ENCODE assay signal across 25 cellular contexts in the genomic region with DNA sequence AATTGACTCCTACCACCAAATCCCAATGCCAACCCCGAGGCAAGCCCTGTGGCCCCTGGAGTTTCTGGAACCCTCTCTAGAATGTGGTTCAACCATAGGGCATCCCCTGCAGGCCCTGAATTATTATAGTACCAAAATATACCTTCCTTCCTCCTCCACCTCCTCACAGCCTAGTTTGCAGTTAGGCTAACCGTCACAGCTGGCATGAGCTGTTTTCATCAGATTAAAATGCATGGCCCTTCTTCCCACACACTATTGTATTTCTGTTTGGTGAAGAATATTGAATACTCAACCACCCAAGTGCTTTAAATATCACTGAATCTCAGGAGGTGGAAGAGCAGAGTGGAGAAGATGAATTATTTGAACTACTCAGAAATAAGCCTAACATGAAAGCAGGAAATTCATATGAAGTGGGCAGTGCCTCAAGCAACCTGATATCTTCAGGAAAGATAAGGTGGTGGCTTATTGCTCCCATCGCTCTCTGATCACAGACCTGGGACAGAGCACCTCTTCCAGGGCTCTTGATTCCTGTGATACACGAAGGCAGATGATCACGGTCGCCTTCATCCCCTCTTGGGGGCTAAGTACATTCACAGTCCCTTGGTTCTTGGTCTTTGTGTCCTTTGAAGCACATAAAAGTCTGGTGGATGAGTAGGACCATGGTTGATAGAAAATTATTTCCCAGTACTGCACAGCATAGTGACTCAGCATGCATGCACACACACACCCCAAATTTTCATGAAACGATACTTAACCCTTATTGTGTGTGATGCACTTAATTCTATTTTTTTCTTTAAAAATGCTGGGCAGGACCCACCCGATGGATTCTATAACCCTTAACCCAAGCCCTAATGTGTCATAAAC.
DNase-seq lines count a peak whose midpoint lies in the region; ATAC-seq and TF ChIP-seq lines count a peak whose summit lies in the region.
"Had no signal": no experiment of that assay in that cellular context is flagged by ENCODE, and none has a peak within 500 bp of the region (broad histone marks: within the 10 kb centered on the region; RNA-seq: fewer than 3 reads in every experiment).

No MANE protein-coding gene starts in this region.

- H4K20me1 ChIP-seq in BLaER1 (no peaks in the 10 kb centered on the region), neural progenitor cell (ENCODE audit: low read depth) (no peaks in the 10 kb centered on the region)

- H3K27me3 ChIP-seq in BLaER1 (no peaks in the 10 kb centered on the region), dorsolateral prefrontal cortex (no peaks in the 10 kb centered on the region), neural progenitor cell (peaks cover 61% of the 10 kb centered on the region), upper lobe of right lung (no peaks in the 10 kb centered on the region)
- H3K27me3 ChIP-seq: body of pancreas had no signal

- no peak overlapping the region for H2AFZ ChIP-seq in neural progenitor cell (replicated peaks)

- ATAC-seq in upper lobe of right lung: no peak
- ATAC-seq: body of pancreas; naive thymus-derived CD8-positive, alpha-beta T cell had no signal

- H3K9ac ChIP-seq in BLaER1 (peak overlapping the region; percentile 58), neural progenitor cell (no peak overlapping the region)
- H3K9ac ChIP-seq: SK-N-SH had no signal

- intact Hi-C loops in dorsolateral prefrontal cortex (cut with DNase I) (loop anchor here (5.0 to 10.0 kb wide), 2 partner anchors 57 to 105 kb away; a partner anchor contains a TSS), upper lobe of right lung (cut with DNase I) (no loop called here)

- peak overlapping the region; percentile 64 for H3K4me3 Mint-ChIP-seq in neural progenitor cell
- H3K4me3 Mint-ChIP-seq in activated T-cell treated with anti-CD3 and anti-CD28 coated beads, Interleukin-2, amount 50 U/mL, for 24 hours: no peak overlapping the region
- H3K4me3 Mint-ChIP-seq: activated naive CD8-positive, alpha-beta T cell treated with anti-CD3 and anti-CD28 coated beads, Interleukin-2, amount 10 ng/mL, durations not matched to agents 7 days and 5 days; CD4-positive, alpha-beta T cell; HFFc6; memory B cell; naive thymus-derived CD8-positive, alpha-beta T cell had no signal

- H3K9me3 Mint-ChIP-seq in neural progenitor cell: no peaks in the 10 kb centered on the region
- no peaks in the 10 kb centered on the region for H3K9me3 Mint-ChIP-seq in activated T-cell treated with anti-CD3 and anti-CD28 coated beads, Interleukin-2, amount 50 U/mL, for 24 hours
- H3K9me3 Mint-ChIP-seq: activated naive CD8-positive, alpha-beta T cell treated with anti-CD3 and anti-CD28 coated beads, Interleukin-2, amount 10 ng/mL, durations not matched to agents 7 days and 5 days; CD4-positive, alpha-beta T cell; HFFc6; memory B cell; naive thymus-derived CD8-positive, alpha-beta T cell had no signal

- H3K4me3 ChIP-seq in BLaER1 (peak overlapping the region; percentile 54), dorsolateral prefrontal cortex (no peak overlapping the region), neural progenitor cell (no peak overlapping the region), upper lobe of right lung (no peak overlapping the region)
- H3K4me3 ChIP-seq: body of pancreas, coronary artery had no signal

- peaks cover 8% of the 10 kb centered on the region for H3K27me3 Mint-ChIP-seq in neural progenitor cell (ENCODE audit: insufficient read depth, low read depth)
- H3K27me3 Mint-ChIP-seq in activated T-cell treated with anti-CD3 and anti-CD28 coated beads, Interleukin-2, amount 50 U/mL, for 24 hours: peaks cover 2% of the 10 kb centered on the region
- H3K27me3 Mint-ChIP-seq: CD4-positive, alpha-beta T cell had no signal

- DNase-seq in M059J (ENCODE audit: low read depth) (peak; percentile 55), dorsolateral prefrontal cortex (no peak), neural progenitor cell (ENCODE audit: low spot score) (no peak), medulla oblongata (ENCODE audit: extremely low spot score) (no peak), upper lobe of right lung (no peak), NOMO-1 treated with DMSO at 0.1 percent for 48 hours (lab: John Stamatoyannopoulos, UW; ENCODE audit: unreplicated experiment) (no peak)
- DNase-seq in activated T-cell treated with anti-CD3 and anti-CD28 coated beads, Interleukin-2, amount 50 U/mL, for 24 hours: no peak
- DNase-seq: activated CD4-positive, CD25-positive, alpha-beta regulatory T cell treated with anti-CD3 and anti-CD28 coated beads, Interleukin-2, amount 50 U/mL, for 72 hours; activated naive CD8-positive, alpha-beta T cell treated with anti-CD3 and anti-CD28 coated beads, Interleukin-2, amount 10 ng/mL, durations not matched to agents 7 days and 5 days; body of pancreas; CD4-positive, alpha-beta T cell; DND-41; HFFc6; hippocampal formation; KG1; naive thymus-derived CD8-positive, alpha-beta T cell; NCI-H1092; NCI-H2171; NK-92 treated with Interleukin-12 subunit alpha and Interleukin-12 subunit beta, amount 100 ng/mL, for 24 hours; RPMI8226; SK-N-SH had no signal

- peaks cover 28% of the 10 kb centered on the region for H3F3A ChIP-seq in neural progenitor cell (ENCODE audit: low read depth)

- H3K4me1 Mint-ChIP-seq in neural progenitor cell: peaks cover 95% of the 10 kb centered on the region
- H3K4me1 Mint-ChIP-seq in activated T-cell treated with anti-CD3 and anti-CD28 coated beads, Interleukin-2, amount 50 U/mL, for 24 hours (ENCODE audit: low read depth): peaks cover 2% of the 10 kb centered on the region

- H3K4me2 ChIP-seq in BLaER1: peak overlapping the region; percentile 86
- H3K4me2 ChIP-seq in neural progenitor cell: peak overlapping the region; percentile 67
- H3K4me2 ChIP-seq: SK-N-SH had no signal

- H3K79me2 ChIP-seq in neural progenitor cell (ENCODE audit: low read depth): no peaks in the 10 kb centered on the region

- H3K36me3 ChIP-seq in BLaER1 (no peaks in the 10 kb centered on the region), neural progenitor cell (no peaks in the 10 kb centered on the region), upper lobe of right lung (no peaks in the 10 kb centered on the region)

- peak overlapping the region; percentile 86 for H3K27ac ChIP-seq in BLaER1
- peak overlapping the region in 47 of 59 donors; percentile 4 to 99 (median 84) for H3K27ac ChIP-seq in dorsolateral prefrontal cortex
- no peak overlapping the region for H3K27ac ChIP-seq in neural progenitor cell
- no peak overlapping the region for H3K27ac ChIP-seq in upper lobe of right lung
- H3K27ac ChIP-seq: body of pancreas, coronary artery had no signal

- H3K9me3 ChIP-seq in BLaER1: no peaks in the 10 kb centered on the region
- H3K9me3 ChIP-seq in neural progenitor cell (ENCODE audit: low read depth): no peaks in the 10 kb centered on the region
- H3K9me3 ChIP-seq in upper lobe of right lung: no peaks in the 10 kb centered on the region
- H3K9me3 ChIP-seq: body of pancreas, SK-N-SH had no signal

- H3K27ac Mint-ChIP-seq in neural progenitor cell: peak overlapping the region; percentile 95
- no peak overlapping the region for H3K27ac Mint-ChIP-seq in activated T-cell treated with anti-CD3 and anti-CD28 coated beads, Interleukin-2, amount 50 U/mL, for 24 hours
- H3K27ac Mint-ChIP-seq: activated naive CD8-positive, alpha-beta T cell treated with anti-CD3 and anti-CD28 coated beads, Interleukin-2, amount 10 ng/mL, durations not matched to agents 7 days and 5 days; CD4-positive, alpha-beta T cell; HFFc6; memory B cell; progenitor cell of endocrine pancreas had no signal

- H3K36me3 Mint-ChIP-seq in neural progenitor cell: peaks cover 14% of the 10 kb centered on the region
- H3K36me3 Mint-ChIP-seq in activated T-cell treated with anti-CD3 and anti-CD28 coated beads, Interleukin-2, amount 50 U/mL, for 24 hours (ENCODE audit: low read depth): no peaks in the 10 kb centered on the region
- H3K36me3 Mint-ChIP-seq: activated naive CD8-positive, alpha-beta T cell treated with anti-CD3 and anti-CD28 coated beads, Interleukin-2, amount 10 ng/mL, durations not matched to agents 7 days and 5 days; memory B cell; naive thymus-derived CD8-positive, alpha-beta T cell had no signal

- TF ChIP-seq CTCF in dorsolateral prefrontal cortex (IDR thresholded peaks at IDR 0.05 in 54 of 56, conservative IDR thresholded peaks at IDR 0.05 in 2 of 56; ENCODE audit: low read depth in 1 of 56, partially characterized antibody in 56 of 56) (no peak), neural progenitor cell (IDR thresholded peaks at IDR 0.05) (no peak), upper lobe of right lung (IDR thresholded peaks at IDR 0.05) (no peak)

- H3K4me1 ChIP-seq in BLaER1: peaks cover 100% of the 10 kb centered on the region
- H3K4me1 ChIP-seq in neural progenitor cell: peaks cover 53% of the 10 kb centered on the region
- peaks cover 6% of the 10 kb centered on the region for H3K4me1 ChIP-seq in upper lobe of right lung

Comparison
In these comparisons a context has a peak if more than half of its experiments do, and no peak if none do; other contexts are left out.
1. H3K27ac ChIP-seq: peak in BLaER1 (single experiment) and dorsolateral prefrontal cortex (47 of 59); none in neural progenitor cell (single experiment) and upper lobe of right lung (single experiment).